ENCODE assay signal across 2 cellular contexts in genomic region chr3:47243748-47244147, GRCh38.
TF ChIP-seq lines count a peak whose summit lies in the region.

No MANE protein-coding gene starts in this region.

TF ChIP-seq in liver, 16 proteins besides CTCF, POLR2A, EP300 and RAD21 (continued from another document):
- TF ChIP-seq, protein P1, sequence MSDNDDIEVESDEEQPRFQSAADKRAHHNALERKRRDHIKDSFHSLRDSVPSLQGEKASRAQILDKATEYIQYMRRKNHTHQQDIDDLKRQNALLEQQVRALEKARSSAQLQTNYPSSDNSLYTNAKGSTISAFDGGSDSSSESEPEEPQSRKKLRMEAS (IDR thresholded peaks at IDR 0.05) = no peak
- TF ChIP-seq, protein P2, sequence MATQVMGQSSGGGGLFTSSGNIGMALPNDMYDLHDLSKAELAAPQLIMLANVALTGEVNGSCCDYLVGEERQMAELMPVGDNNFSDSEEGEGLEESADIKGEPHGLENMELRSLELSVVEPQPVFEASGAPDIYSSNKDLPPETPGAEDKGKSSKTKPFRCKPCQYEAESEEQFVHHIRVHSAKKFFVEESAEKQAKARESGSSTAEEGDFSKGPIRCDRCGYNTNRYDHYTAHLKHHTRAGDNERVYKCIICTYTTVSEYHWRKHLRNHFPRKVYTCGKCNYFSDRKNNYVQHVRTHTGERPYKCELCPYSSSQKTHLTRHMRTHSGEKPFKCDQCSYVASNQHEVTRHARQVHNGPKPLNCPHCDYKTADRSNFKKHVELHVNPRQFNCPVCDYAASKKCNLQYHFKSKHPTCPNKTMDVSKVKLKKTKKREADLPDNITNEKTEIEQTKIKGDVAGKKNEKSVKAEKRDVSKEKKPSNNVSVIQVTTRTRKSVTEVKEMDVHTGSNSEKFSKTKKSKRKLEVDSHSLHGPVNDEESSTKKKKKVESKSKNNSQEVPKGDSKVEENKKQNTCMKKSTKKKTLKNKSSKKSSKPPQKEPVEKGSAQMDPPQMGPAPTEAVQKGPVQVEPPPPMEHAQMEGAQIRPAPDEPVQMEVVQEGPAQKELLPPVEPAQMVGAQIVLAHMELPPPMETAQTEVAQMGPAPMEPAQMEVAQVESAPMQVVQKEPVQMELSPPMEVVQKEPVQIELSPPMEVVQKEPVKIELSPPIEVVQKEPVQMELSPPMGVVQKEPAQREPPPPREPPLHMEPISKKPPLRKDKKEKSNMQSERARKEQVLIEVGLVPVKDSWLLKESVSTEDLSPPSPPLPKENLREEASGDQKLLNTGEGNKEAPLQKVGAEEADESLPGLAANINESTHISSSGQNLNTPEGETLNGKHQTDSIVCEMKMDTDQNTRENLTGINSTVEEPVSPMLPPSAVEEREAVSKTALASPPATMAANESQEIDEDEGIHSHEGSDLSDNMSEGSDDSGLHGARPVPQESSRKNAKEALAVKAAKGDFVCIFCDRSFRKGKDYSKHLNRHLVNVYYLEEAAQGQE (IDR thresholded peaks at IDR 0.05) = no peak
- TF ChIP-seq NR2F2 (IDR thresholded peaks at IDR 0.05) (no peak), FOXA2 (IDR thresholded peaks at IDR 0.05) (no peak)
- TF ChIP-seq, protein P3, sequence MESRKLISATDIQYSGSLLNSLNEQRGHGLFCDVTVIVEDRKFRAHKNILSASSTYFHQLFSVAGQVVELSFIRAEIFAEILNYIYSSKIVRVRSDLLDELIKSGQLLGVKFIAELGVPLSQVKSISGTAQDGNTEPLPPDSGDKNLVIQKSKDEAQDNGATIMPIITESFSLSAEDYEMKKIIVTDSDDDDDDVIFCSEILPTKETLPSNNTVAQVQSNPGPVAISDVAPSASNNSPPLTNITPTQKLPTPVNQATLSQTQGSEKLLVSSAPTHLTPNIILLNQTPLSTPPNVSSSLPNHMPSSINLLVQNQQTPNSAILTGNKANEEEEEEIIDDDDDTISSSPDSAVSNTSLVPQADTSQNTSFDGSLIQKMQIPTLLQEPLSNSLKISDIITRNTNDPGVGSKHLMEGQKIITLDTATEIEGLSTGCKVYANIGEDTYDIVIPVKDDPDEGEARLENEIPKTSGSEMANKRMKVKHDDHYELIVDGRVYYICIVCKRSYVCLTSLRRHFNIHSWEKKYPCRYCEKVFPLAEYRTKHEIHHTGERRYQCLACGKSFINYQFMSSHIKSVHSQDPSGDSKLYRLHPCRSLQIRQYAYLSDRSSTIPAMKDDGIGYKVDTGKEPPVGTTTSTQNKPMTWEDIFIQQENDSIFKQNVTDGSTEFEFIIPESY (IDR thresholded peaks at IDR 0.05) = no peak

TF ChIP-seq in HepG2, 621 proteins besides CTCF, POLR2A, EP300 and RAD21:
- TF ChIP-seq, protein P4, sequence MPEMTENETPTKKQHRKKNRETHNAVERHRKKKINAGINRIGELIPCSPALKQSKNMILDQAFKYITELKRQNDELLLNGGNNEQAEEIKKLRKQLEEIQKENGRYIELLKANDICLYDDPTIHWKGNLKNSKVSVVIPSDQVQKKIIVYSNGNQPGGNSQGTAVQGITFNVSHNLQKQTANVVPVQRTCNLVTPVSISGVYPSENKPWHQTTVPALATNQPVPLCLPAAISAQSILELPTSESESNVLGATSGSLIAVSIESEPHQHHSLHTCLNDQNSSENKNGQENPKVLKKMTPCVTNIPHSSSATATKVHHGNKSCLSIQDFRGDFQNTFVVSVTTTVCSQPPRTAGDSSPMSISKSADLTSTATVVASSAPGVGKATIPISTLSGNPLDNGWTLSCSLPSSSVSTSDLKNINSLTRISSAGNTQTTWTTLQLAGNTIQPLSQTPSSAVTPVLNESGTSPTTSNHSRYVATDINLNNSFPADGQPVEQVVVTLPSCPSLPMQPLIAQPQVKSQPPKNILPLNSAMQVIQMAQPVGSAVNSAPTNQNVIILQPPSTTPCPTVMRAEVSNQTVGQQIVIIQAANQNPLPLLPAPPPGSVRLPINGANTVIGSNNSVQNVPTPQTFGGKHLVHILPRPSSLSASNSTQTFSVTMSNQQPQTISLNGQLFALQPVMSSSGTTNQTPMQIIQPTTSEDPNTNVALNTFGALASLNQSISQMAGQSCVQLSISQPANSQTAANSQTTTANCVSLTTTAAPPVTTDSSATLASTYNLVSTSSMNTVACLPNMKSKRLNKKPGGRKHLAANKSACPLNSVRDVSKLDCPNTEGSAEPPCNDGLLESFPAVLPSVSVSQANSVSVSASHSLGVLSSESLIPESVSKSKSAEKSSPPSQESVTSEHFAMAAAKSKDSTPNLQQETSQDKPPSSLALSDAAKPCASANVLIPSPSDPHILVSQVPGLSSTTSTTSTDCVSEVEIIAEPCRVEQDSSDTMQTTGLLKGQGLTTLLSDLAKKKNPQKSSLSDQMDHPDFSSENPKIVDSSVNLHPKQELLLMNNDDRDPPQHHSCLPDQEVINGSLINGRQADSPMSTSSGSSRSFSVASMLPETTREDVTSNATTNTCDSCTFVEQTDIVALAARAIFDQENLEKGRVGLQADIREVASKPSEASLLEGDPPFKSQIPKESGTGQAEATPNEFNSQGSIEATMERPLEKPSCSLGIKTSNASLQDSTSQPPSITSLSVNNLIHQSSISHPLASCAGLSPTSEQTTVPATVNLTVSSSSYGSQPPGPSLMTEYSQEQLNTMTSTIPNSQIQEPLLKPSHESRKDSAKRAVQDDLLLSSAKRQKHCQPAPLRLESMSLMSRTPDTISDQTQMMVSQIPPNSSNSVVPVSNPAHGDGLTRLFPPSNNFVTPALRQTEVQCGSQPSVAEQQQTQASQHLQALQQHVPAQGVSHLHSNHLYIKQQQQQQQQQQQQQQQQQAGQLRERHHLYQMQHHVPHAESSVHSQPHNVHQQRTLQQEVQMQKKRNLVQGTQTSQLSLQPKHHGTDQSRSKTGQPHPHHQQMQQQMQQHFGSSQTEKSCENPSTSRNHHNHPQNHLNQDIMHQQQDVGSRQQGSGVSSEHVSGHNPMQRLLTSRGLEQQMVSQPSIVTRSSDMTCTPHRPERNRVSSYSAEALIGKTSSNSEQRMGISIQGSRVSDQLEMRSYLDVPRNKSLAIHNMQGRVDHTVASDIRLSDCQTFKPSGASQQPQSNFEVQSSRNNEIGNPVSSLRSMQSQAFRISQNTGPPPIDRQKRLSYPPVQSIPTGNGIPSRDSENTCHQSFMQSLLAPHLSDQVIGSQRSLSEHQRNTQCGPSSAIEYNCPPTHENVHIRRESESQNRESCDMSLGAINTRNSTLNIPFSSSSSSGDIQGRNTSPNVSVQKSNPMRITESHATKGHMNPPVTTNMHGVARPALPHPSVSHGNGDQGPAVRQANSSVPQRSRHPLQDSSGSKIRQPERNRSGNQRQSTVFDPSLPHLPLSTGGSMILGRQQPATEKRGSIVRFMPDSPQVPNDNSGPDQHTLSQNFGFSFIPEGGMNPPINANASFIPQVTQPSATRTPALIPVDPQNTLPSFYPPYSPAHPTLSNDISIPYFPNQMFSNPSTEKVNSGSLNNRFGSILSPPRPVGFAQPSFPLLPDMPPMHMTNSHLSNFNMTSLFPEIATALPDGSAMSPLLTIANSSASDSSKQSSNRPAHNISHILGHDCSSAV (CRISPR knock-in tag; IDR thresholded peaks at IDR 0.05; ENCODE audit: borderline replicate concordance) = no peak
- TF ChIP-seq ZNF672 (CRISPR knock-in tag; IDR thresholded peaks at IDR 0.05) = no peak
- no peak for TF ChIP-seq SATB2 (CRISPR knock-in tag; IDR thresholded peaks at IDR 0.05)
- TF ChIP-seq ZNF556 (CRISPR knock-in tag; IDR thresholded peaks at IDR 0.05; ENCODE audit: borderline replicate concordance) = no peak
- TF ChIP-seq, protein P5, sequence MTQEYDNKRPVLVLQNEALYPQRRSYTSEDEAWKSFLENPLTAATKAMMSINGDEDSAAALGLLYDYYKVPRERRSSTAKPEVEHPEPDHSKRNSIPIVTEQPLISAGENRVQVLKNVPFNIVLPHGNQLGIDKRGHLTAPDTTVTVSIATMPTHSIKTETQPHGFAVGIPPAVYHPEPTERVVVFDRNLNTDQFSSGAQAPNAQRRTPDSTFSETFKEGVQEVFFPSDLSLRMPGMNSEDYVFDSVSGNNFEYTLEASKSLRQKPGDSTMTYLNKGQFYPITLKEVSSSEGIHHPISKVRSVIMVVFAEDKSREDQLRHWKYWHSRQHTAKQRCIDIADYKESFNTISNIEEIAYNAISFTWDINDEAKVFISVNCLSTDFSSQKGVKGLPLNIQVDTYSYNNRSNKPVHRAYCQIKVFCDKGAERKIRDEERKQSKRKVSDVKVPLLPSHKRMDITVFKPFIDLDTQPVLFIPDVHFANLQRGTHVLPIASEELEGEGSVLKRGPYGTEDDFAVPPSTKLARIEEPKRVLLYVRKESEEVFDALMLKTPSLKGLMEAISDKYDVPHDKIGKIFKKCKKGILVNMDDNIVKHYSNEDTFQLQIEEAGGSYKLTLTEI (CRISPR knock-in tag; conservative IDR thresholded peaks at IDR 0.05) = no peak
- no peak for TF ChIP-seq SRSF4 (IDR thresholded peaks at IDR 0.05; ENCODE audit: low read depth, low read length, poor library complexity, severe bottlenecking)
- TF ChIP-seq ZMYM4 (CRISPR knock-in tag; IDR thresholded peaks at IDR 0.05) = no peak
- TF ChIP-seq THAP7 (CRISPR knock-in tag; IDR thresholded peaks at IDR 0.05) = no peak
- TF ChIP-seq ARNTL (CRISPR knock-in tag; IDR thresholded peaks at IDR 0.05) = no peak
- no peak for TF ChIP-seq PLRG1 (conservative IDR thresholded peaks at IDR 0.05)
TF ChIP-seq in HepG2: peak in this region for 0.
